21 cellular contexts compared by ENCODE assay signal in genomic region chr3:40720351-40720750, GRCh38.
"Had no signal": no experiment of that assay in that cellular context is flagged by ENCODE, and none has a peak within 500 bp of the region (broad histone marks: within the 10 kb centered on the region; RNA-seq: fewer than 3 reads in every experiment).

No MANE protein-coding gene starts in this region.

- H3K9me3 ChIP-seq: colonic mucosa, gastroesophageal sphincter, heart left ventricle, left lung, mucosa of descending colon, testis, tibial artery, upper lobe of left lung had no signal

- H3K4me1 ChIP-seq: colonic mucosa, foreskin keratinocyte, left lung, parathyroid adenoma, testis, tibial artery had no signal

- H3K36me3 ChIP-seq: colonic mucosa, gastroesophageal sphincter, heart left ventricle, left lung, tibial artery, upper lobe of left lung had no signal

- DNase-seq: colonic mucosa; effector CD8-positive, alpha-beta T cell; heart left ventricle; kidney; left lung; mesenchymal stem cell; naive B cell; stimulated activated CD4-positive, alpha-beta T cell treated with anti-CD3 and anti-CD28 coated beads, Interleukin-2, amount 100 ng/mL, for 24 hours; stimulated activated CD4-positive, alpha-beta T cell treated with anti-CD3 and anti-CD28 coated beads, Interleukin-4, amount 100 ng/mL, for 24 hours; stimulated activated naive CD8-positive, alpha-beta T cell treated with anti-CD3 and anti-CD28 coated beads, Interleukin-15, Interleukin-2, amounts not matched to agents 100 U/mL and 50 U/mL, for 24 hours; tibial artery had no signal

- H3K79me2 ChIP-seq: hepatocyte, parathyroid adenoma had no signal

- H3K4me3 ChIP-seq: colonic mucosa, gastroesophageal sphincter, heart left ventricle, hepatocyte, left lung, mucosa of descending colon, tibial artery, upper lobe of left lung had no signal

- H3K27ac ChIP-seq: colonic mucosa, epithelial cell of prostate, foreskin keratinocyte, gastroesophageal sphincter, heart left ventricle, hepatocyte, left lung, parathyroid adenoma, testis, tibial artery, upper lobe of left lung had no signal

- H3K4me2 ChIP-seq: hepatocyte had no signal

- FAIRE-seq: kidney had no signal

- H3K27me3 ChIP-seq: colonic mucosa, gastroesophageal sphincter, heart left ventricle, hepatocyte, left lung, testis, tibial artery, upper lobe of left lung had no signal

- H2AFZ ChIP-seq: hepatocyte, parathyroid adenoma had no signal

- H3K9ac ChIP-seq: parathyroid adenoma had no signal

- ATAC-seq: esophagus mucosa; foreskin keratinocyte; gastroesophageal sphincter; heart left ventricle; stimulated activated effector memory CD8-positive, alpha-beta T cell treated with anti-CD3 and anti-CD28 coated beads, Interleukin-12 subunit alpha, Interleukin-12 subunit beta, amount 100 ng/mL, for 72 hours; stimulated activated naive CD8-positive, alpha-beta T cell treated with anti-CD3 and anti-CD28 coated beads, Interleukin-15, Interleukin-2, amounts not matched to agents 100 U/mL and 50 U/mL, for 24 hours had no signal
